1 cellular context compared by ENCODE assay signal in genomic region chr7:107502154-107502553, GRCh38.
TF ChIP-seq lines count a peak whose summit lies in the region.

No MANE protein-coding gene starts in this region.

TF ChIP-seq in HEK293, 187 proteins besides CTCF, POLR2A, EP300 and RAD21 (continued from another document):
- TF ChIP-seq ZNF280D (tag by site-specific recombination; IDR thresholded peaks at IDR 0.05) (no peak), ZXDB (tag by site-specific recombination; IDR thresholded peaks at IDR 0.05) (peak; percentile 85), ZNF623 (tag by site-specific recombination; IDR thresholded peaks at IDR 0.05) (no peak), RBAK (tag by site-specific recombination; IDR thresholded peaks at IDR 0.05) (no peak), GLI2 (tag by site-specific recombination; IDR thresholded peaks at IDR 0.05; ENCODE audit: borderline replicate concordance, low read depth) (0 out of 2 replicates have a peak, but pooled peaks have one; percentile 35), SP2 (tag by site-specific recombination; IDR thresholded peaks at IDR 0.05) (peak; percentile 26), ZBTB17 (tag by site-specific recombination; IDR thresholded peaks at IDR 0.05) (peak; percentile 41; the same call in 1 of the 2 replicates), ZNF10 (tag by site-specific recombination; IDR thresholded peaks at IDR 0.05) (0 out of 2 replicates have a peak, but pooled peaks have one; percentile 27), ZNF529 (tag by site-specific recombination; IDR thresholded peaks at IDR 0.05; ENCODE audit: insufficient replicate concordance) (no peak), INSM2 (tag by site-specific recombination; IDR thresholded peaks at IDR 0.05) (0 out of 2 replicates have a peak, but pooled peaks have one; percentile 20)
